In genomic region chr6:70413114-70413828, GRCh38 we compare ENCODE assay signal across 8 cellular contexts. TPM values are rescaled to one million over a fixed set of nuclear protein-coding genes. Genes with fewer than 3 reads are reported as not detected.
DNase-seq lines count a peak whose midpoint lies in the region; ATAC-seq, FAIRE-seq and TF ChIP-seq lines count a peak whose summit lies in the region.

FAM135A (plus strand) TSS chr6:70413508; CDS start chr6:70428343, 14,835 bp downstream.

- peak; percentile 97 for ATAC-seq in GM19324 (IDR thresholded peaks at IDR 0.05; ENCODE audit: low FRiP score, unreplicated experiment)
- peak; percentile 78 for ATAC-seq in HG03469 (IDR thresholded peaks at IDR 0.05; ENCODE audit: unreplicated experiment)
- ATAC-seq in HepG2 = peak; percentile 95

- TF ChIP-seq EP300 in HepG2 (IDR thresholded peaks at IDR 0.05; ENCODE audit: low read depth in 2 of 2, low read length in 2 of 2) (peak in 1 of 2 experiments; percentile 19; a peak in 1 of 4 replicates), HepG2 (CRISPR knock-in tag; IDR thresholded peaks at IDR 0.05; ENCODE audit: borderline replicate concordance) (no peak)

- peak within 1 kb of the TSS; percentile 85 for H3K27ac ChIP-seq in BLaER1
- peak within 1 kb of the TSS; percentile 72 for H3K27ac ChIP-seq in HepG2 (ENCODE audit: extremely low read length, insufficient read depth, low read length)

- DNase-seq in NCI-H526 treated with DMSO at 0.1 percent for 48 hours (lab: John Stamatoyannopoulos, UW) = peak; percentile 96
- peak; percentile 92 for DNase-seq in activated CD4-positive, alpha-beta T cell treated with anti-CD3 and anti-CD28 coated beads, Interleukin-2, amount 50 U/mL, for 4 hours
- DNase-seq in dermis blood vessel endothelial cell = peak; percentile 99
- DNase-seq in HepG2 (ENCODE audit: low spot score) = peak; percentile 97
- DNase-seq in stimulated activated CD4-positive, alpha-beta T cell treated with anti-CD3 and anti-CD28 coated beads, Interleukin-4, amount 100 ng/mL, for 1 hour = peak; percentile 91

- H3K4me1 ChIP-seq in BLaER1 = peaks cover 27% of the 10 kb centered on the region
- peaks cover 40% of the 10 kb centered on the region for H3K4me1 ChIP-seq in HepG2 (ENCODE audit: insufficient read depth, low read length)

- no peak for TF ChIP-seq CTCF in HepG2 (CRISPR knock-in tag; IDR thresholded peaks at IDR 0.05)

- H3K4me3 ChIP-seq in BLaER1 (peak within 1 kb of the TSS; percentile 96), HepG2 (replicated peaks in 1 of 3; ENCODE audit: insufficient read depth in 1 of 3, low read depth in 2 of 3, low read length in 3 of 3) (peak within 1 kb of the TSS; percentile 90 to 100 (median 94))

- H3K9me3 ChIP-seq in BLaER1 (no peaks in the 10 kb centered on the region), HepG2 (ENCODE audit: low read length) (no peaks in the 10 kb centered on the region)

- POLR2A ChIA-PET in HepG2 (lab: Yijun Ruan, JAX) = interaction anchor here (0.7 to 4.0 kb wide), 23 partner anchors 11 to 426 kb away, joined by 3 to 75 read pairs (median 4); partner anchors contain the start of genes SDHAF4 and SMAP1

- H3K9ac ChIP-seq in BLaER1 (peak within 1 kb of the TSS; percentile 90), HepG2 (ENCODE audit: insufficient read depth, low read depth, low read length) (peak within 1 kb of the TSS; percentile 87)

- intact Hi-C loops in HepG2 (cut with micrococcal nuclease; ENCODE audit: unreplicated experiment) = loop anchor here (1.0 kb wide), 2 partner anchors 13 to 14 kb away; no protein-coding TSS in a partner anchor

- BruUV-seq in HepG2 (replicated peaks; lab: Mats Ljungman, UMichigan) = no TSS peak

- TF ChIP-seq POLR2A in HepG2 (IDR thresholded peaks at IDR 0.05; ENCODE audit: insufficient read depth in 1 of 2, low read depth in 2 of 2, low read length in 2 of 2) = peak; percentile 77 to 98

- H3K27me3 ChIP-seq in BLaER1 (no peaks in the 10 kb centered on the region), HepG2 (ENCODE audit: control insufficient read depth in 1 of 2, insufficient read depth in 2 of 2, low read length in 2 of 2) (no peaks in the 10 kb centered on the region; a peak in 1 of 5 replicates)

- CTCF ChIA-PET in HepG2 (lab: Yijun Ruan, JAX; ENCODE audit: low intra/inter-chr PET ratio, low total read pairs) = no interaction called here

- H3K79me2 ChIP-seq in HepG2 (ENCODE audit: insufficient read depth, low read length) = peaks cover 37% of the 10 kb centered on the region

- FAIRE-seq in HepG2 (lab: Jason Lieb, UNC) = peak; percentile 74

- H4K20me1 ChIP-seq in BLaER1 (peaks cover 6% of the 10 kb centered on the region; the same call in 1 of the 2 replicates), HepG2 (ENCODE audit: insufficient read depth, low read length) (no peaks in the 10 kb centered on the region)

- H3K36me3 ChIP-seq in BLaER1 = peaks cover 15% of the 10 kb centered on the region
- peaks cover 0 to 8% of the 10 kb centered on the region in 2 experiments; a peak in 1 of 5 replicates for H3K36me3 ChIP-seq in HepG2 (replicated peaks in 1 of 2; ENCODE audit: control insufficient read depth in 1 of 2, insufficient read depth in 2 of 2, low read length in 2 of 2)

- H3K4me2 ChIP-seq in BLaER1 (peak within 1 kb of the TSS; percentile 86), HepG2 (ENCODE audit: low read depth, low read length) (peak within 1 kb of the TSS; percentile 75)

- under 1% methylated on average over 23 of the region's 65 CpGs for WGBS in HepG2 (ENCODE audit: low lambda C conversion rate)

- no peak for TF ChIP-seq RAD21 in HepG2 (CRISPR knock-in tag; IDR thresholded peaks at IDR 0.05)

- H2AFZ ChIP-seq in HepG2 (ENCODE audit: low read length) = no peak within 1 kb of the TSS

- in situ Hi-C loops in HepG2 (cut with HindIII; ENCODE audit: extremely low pct_ligation_motif_present, low pct_unique_long_range_greater_than_20kb) = no loop called here

TF ChIP-seq in HepG2, 621 proteins besides CTCF, POLR2A, EP300 and RAD21 (continues in another document):
- TF ChIP-seq CBFB (CRISPR knock-in tag; IDR thresholded peaks at IDR 0.05) (peak; percentile 34; the same call in 1 of the 2 replicates), PAWR (CRISPR knock-in tag; IDR thresholded peaks at IDR 0.05; ENCODE audit: borderline replicate concordance) (no peak), ZNF605 (CRISPR knock-in tag; IDR thresholded peaks at IDR 0.05) (0 out of 2 replicates have a peak, but pooled peaks have one; percentile 60), ZNF441 (CRISPR knock-in tag; IDR thresholded peaks at IDR 0.05; ENCODE audit: borderline replicate concordance) (peak; percentile 64; the same call in 1 of the 2 replicates), PPARG (CRISPR knock-in tag; conservative IDR thresholded peaks at IDR 0.05) (no peak), ZNF484 (CRISPR knock-in tag; IDR thresholded peaks at IDR 0.05; ENCODE audit: borderline replicate concordance, low read depth) (no peak), GATAD1 (CRISPR knock-in tag; IDR thresholded peaks at IDR 0.05) (peak; percentile 96), HCFC1 (IDR thresholded peaks at IDR 0.05; ENCODE audit: low read depth, low read length) (peak; percentile 23; the same call in 1 of the 2 replicates), POGZ (CRISPR knock-in tag; IDR thresholded peaks at IDR 0.05) (peak; percentile 99), ZNF589 (CRISPR knock-in tag; conservative IDR thresholded peaks at IDR 0.05) (0 out of 2 replicates have a peak, but pooled peaks have one; percentile 2), IRF2 (CRISPR knock-in tag; IDR thresholded peaks at IDR 0.05) (peak; percentile 69; the same call in 1 of the 2 replicates), HOXD1 (CRISPR knock-in tag; IDR thresholded peaks at IDR 0.05) (no peak), NR2F6 (IDR thresholded peaks at IDR 0.05) (no peak), NR2F6 (CRISPR knock-in tag; IDR thresholded peaks at IDR 0.05) (0 out of 2 replicates have a peak, but pooled peaks have one; percentile 16), IKZF4 (CRISPR knock-in tag; IDR thresholded peaks at IDR 0.05; ENCODE audit: borderline replicate concordance, low read depth, not compliant biosample characterization) (peak; percentile 47), ZNF607 (CRISPR knock-in tag; IDR thresholded peaks at IDR 0.05; ENCODE audit: borderline replicate concordance) (peak; percentile 77; the same call in 1 of the 2 replicates), ETV6 (CRISPR knock-in tag; conservative IDR thresholded peaks at IDR 0.05) (no peak), RELA (CRISPR knock-in tag; IDR thresholded peaks at IDR 0.05) (no peak), PHF20 (CRISPR knock-in tag; IDR thresholded peaks at IDR 0.05) (peak; percentile 92), KMT2B (CRISPR knock-in tag; IDR thresholded peaks at IDR 0.05) (peak; percentile 77; the same call in 1 of the 2 replicates), ONECUT2 (CRISPR knock-in tag; IDR thresholded peaks at IDR 0.05) (no peak; the same call in 1 of the 2 replicates), SP5 (CRISPR knock-in tag; IDR thresholded peaks at IDR 0.05; ENCODE audit: borderline replicate concordance, low read depth) (peak; percentile 56; the same call in 1 of the 2 replicates), ZNF746 (CRISPR knock-in tag; IDR thresholded peaks at IDR 0.05) (peak; percentile 28; the same call in 1 of the 2 replicates), SMAD3 (CRISPR knock-in tag; IDR thresholded peaks at IDR 0.05) (no peak; the same call in 1 of the 2 replicates), FOSL1 (CRISPR knock-in tag; IDR thresholded peaks at IDR 0.05; ENCODE audit: borderline replicate concordance) (no peak), MAZ (IDR thresholded peaks at IDR 0.05; ENCODE audit: borderline replicate concordance, low read depth, low read length) (peak; percentile 92; the same call in 1 of the 2 replicates), MAZ (CRISPR knock-in tag; IDR thresholded peaks at IDR 0.05; ENCODE audit: low read depth) (peak; percentile 84), ZNF670 (CRISPR knock-in tag; IDR thresholded peaks at IDR 0.05; ENCODE audit: borderline replicate concordance) (no peak), DRAP1 (CRISPR knock-in tag; IDR thresholded peaks at IDR 0.05) (peak; percentile 97), CC2D1A (CRISPR knock-in tag; IDR thresholded peaks at IDR 0.05) (no peak), AGO1 (IDR thresholded peaks at IDR 0.05; ENCODE audit: low read depth, low read length, poor library complexity, severe bottlenecking) (peak; percentile 31)

RNA-seq across cellular contexts. Expression of gene FAM135A, which starts in this region (rescaled TPM):
- total RNA-seq in dermis blood vessel endothelial cell = 15.7 and 22.5 TPM in 2 replicates
- 26.9 and 32.9 TPM in 2 replicates for total RNA-seq in HepG2 (2016; rRNA removed; fragmentation: Illumina TruSeq; extraction: Trizol)
- total RNA-seq in HepG2 (2016; cell fraction: cytosol; rRNA removed; fragmentation: Illumina TruSeq; extraction: Trizol; ENCODE audit: low read depth) = 17.8 and 19.2 TPM in 2 replicates
- 24.5 and 33.7 TPM in 2 replicates for total RNA-seq in HepG2 (2016; cell fraction: insoluble cytoplasmic fraction; rRNA removed; fragmentation: Illumina TruSeq; extraction: Trizol)
- total RNA-seq in HepG2 (2016; cell fraction: membrane; rRNA removed; fragmentation: Illumina TruSeq; extraction: Trizol) = 22.1 and 25.4 TPM in 2 replicates
- total RNA-seq in HepG2 (2016; cell fraction: nucleus; rRNA removed; fragmentation: Illumina TruSeq; extraction: Trizol) = 40.9 and 41.2 TPM in 2 replicates
- polyA plus RNA-seq in HepG2 (2011; rRNA removed) = 24.3 and 31.5 TPM in 2 replicates
- 10.3 and 14.3 TPM in 2 replicates for polyA plus RNA-seq in HepG2 (2011; cell fraction: cytosol; rRNA removed)
- polyA plus RNA-seq in HepG2 (2011; cell fraction: nucleus; rRNA removed) = 19.3 and 22.2 TPM in 2 replicates
- 12.7 and 14.8 TPM in 2 replicates for polyA plus RNA-seq in HepG2 (2012)
- polyA plus RNA-seq in HepG2 (2016; cell fraction: cytosol; fragmentation: Illumina TruSeq; extraction: Trizol; ENCODE audit: low read depth) = 2.7 and 3.1 TPM in 2 replicates
- polyA plus RNA-seq in HepG2 (2016; cell fraction: insoluble cytoplasmic fraction; fragmentation: Illumina TruSeq; extraction: Trizol; ENCODE audit: low read depth) = 23.1 and 24.1 TPM in 2 replicates
- 6.4 and 6.7 TPM in 2 replicates for polyA plus RNA-seq in HepG2 (2016; cell fraction: membrane; fragmentation: Illumina TruSeq; extraction: Trizol; ENCODE audit: low read depth)
- polyA plus RNA-seq in HepG2 (2016; cell fraction: nucleus; fragmentation: Illumina TruSeq; extraction: Trizol; ENCODE audit: insufficient read depth, low read depth) = 21.1 and 25.9 TPM in 2 replicates
- 10.7 and 43.1 TPM in 2 replicates for polyA minus RNA-seq in HepG2 (2011; rRNA and poly(A)+ RNA removed; ENCODE audit: low replicate concordance)
- 26.6 and 32.6 TPM in 2 replicates for polyA minus RNA-seq in HepG2 (2011; cell fraction: cytosol; rRNA and poly(A)+ RNA removed)
- 173 and 226 TPM in 2 replicates for polyA minus RNA-seq in HepG2 (2011; cell fraction: nucleus; rRNA and poly(A)+ RNA removed)

Comparison
In these comparisons a context has a peak if more than half of its experiments do, and no peak if none do; other contexts are left out.
1. Peak in every context shown above with its lines: DNase-seq, ATAC-seq, H3K4me3 ChIP-seq and H3K27ac ChIP-seq.